Comparison of ENCODE assay signal across 1 cellular context in genomic region chrX:119427024-119427794, GRCh38.
TF ChIP-seq lines count a peak whose summit lies in the region.

No MANE protein-coding gene starts in this region.

TF ChIP-seq in A549, 52 proteins besides CTCF, POLR2A, EP300 and RAD21 (continued from another document):
- no peak for TF ChIP-seq BCL3 (IDR thresholded peaks at IDR 0.05)
- TF ChIP-seq CHD2 (IDR thresholded peaks at IDR 0.05; ENCODE audit: low read length, partially characterized antibody) = no peak
- no peak for TF ChIP-seq RNF2 (IDR thresholded peaks at IDR 0.05; ENCODE audit: borderline replicate concordance, low read depth)
- TF ChIP-seq PHF8 (IDR thresholded peaks at IDR 0.05; ENCODE audit: borderline replicate concordance, low read depth) = no peak
- no peak for TF ChIP-seq MYC (IDR thresholded peaks at IDR 0.05; ENCODE audit: borderline replicate concordance, low read length)
- no peak for TF ChIP-seq NPAS2 (CRISPR knock-in tag; IDR thresholded peaks at IDR 0.05; ENCODE audit: borderline replicate concordance)
- no peak for TF ChIP-seq CHD4 (IDR thresholded peaks at IDR 0.05; ENCODE audit: borderline replicate concordance)
- no peak for TF ChIP-seq JUN (IDR thresholded peaks at IDR 0.05)
- no peak for TF ChIP-seq MAZ (IDR thresholded peaks at IDR 0.05; ENCODE audit: borderline replicate concordance, low read depth, low read length)
